7 cellular contexts compared by ENCODE assay signal in genomic region chr19:50383852-50384684, GRCh38. TPM values are rescaled to one million over a fixed set of nuclear protein-coding genes. Genes with fewer than 3 reads are reported as not detected.
DNase-seq lines count a peak whose midpoint lies in the region; ATAC-seq, FAIRE-seq and TF ChIP-seq lines count a peak whose summit lies in the region.

Gene POLD1 (plus strand): TSS chr19:50384347. CDS start chr19:50398852, 14,505 bp downstream.

- WGBS in hepatocyte (ENCODE audit: low lambda C conversion rate, missing lambda C conversion rate) = 1% methylated on average over 47 of the region's 78 CpGs

- peak; percentile 78 for ATAC-seq in HG03025 (IDR thresholded peaks at IDR 0.05; ENCODE audit: low FRiP score, unreplicated experiment)

- peak; percentile 99 for FAIRE-seq in GM18507 (lab: Jason Lieb, UNC)

- DNase-seq in GM18507 (ENCODE audit: extremely low spot score, insufficient read length, low read depth) = peak; percentile 96
- DNase-seq in NCI-H2081 (lab: John Stamatoyannopoulos, UW) = peak; percentile 95 to 98
- peak; percentile 97 for DNase-seq in T1000 (lab: John Stamatoyannopoulos, UW)
- peak; percentile 99 for DNase-seq in astrocyte of the hippocampus (ENCODE audit: low read depth, low spot score)
- peak; percentile 100 for DNase-seq in hepatocyte (ENCODE audit: low spot score)
- DNase-seq in retina = peak; percentile 99

- H3K79me2 ChIP-seq in hepatocyte = peaks cover 28% of the 10 kb centered on the region

- peak within 1 kb of the TSS; percentile 36 for H2AFZ ChIP-seq in hepatocyte

- TF ChIP-seq CTCF in hepatocyte (IDR thresholded peaks at IDR 0.05; ENCODE audit: poor library complexity) = no peak

- H3K27me3 ChIP-seq in hepatocyte = no peaks in the 10 kb centered on the region

- H3K36me3 ChIP-seq in hepatocyte (replicated peaks; ENCODE audit: insufficient read depth, low read depth) = no peaks in the 10 kb centered on the region

- H4K20me1 ChIP-seq in hepatocyte (ENCODE audit: insufficient read depth, poor library complexity, severe bottlenecking) = no peaks in the 10 kb centered on the region

- peak within 1 kb of the TSS; percentile 83 for H3K27ac ChIP-seq in hepatocyte

- peak within 1 kb of the TSS; percentile 34 for H3K4me3 ChIP-seq in hepatocyte

- no peaks in the 10 kb centered on the region for H3K9me2 ChIP-seq in hepatocyte (replicated peaks; ENCODE audit: insufficient read depth)

- no peaks in the 10 kb centered on the region for H3K9me3 ChIP-seq in hepatocyte (ENCODE audit: low read depth)

- H3K4me1 ChIP-seq in hepatocyte (ENCODE audit: insufficient read depth) = peaks cover 11% of the 10 kb centered on the region

- peak within 1 kb of the TSS; percentile 98 for H3K4me2 ChIP-seq in hepatocyte

RNA-seq across cellular contexts. Expression of gene POLD1, which starts in this region (rescaled TPM):
- total RNA-seq in hepatocyte = 13.6 and 18.2 TPM in 2 replicates
- 32.6 and 40.4 TPM in 2 replicates for polyA plus RNA-seq in hepatocyte

Comparison
In these comparisons a context has a peak if more than half of its experiments do, and no peak if none do; other contexts are left out.
1. Peak in every context shown above with its lines: DNase-seq, ATAC-seq, H3K4me3 ChIP-seq and H3K27ac ChIP-seq.